ENCODE assay signal across 9 cellular contexts in the genomic region with DNA sequence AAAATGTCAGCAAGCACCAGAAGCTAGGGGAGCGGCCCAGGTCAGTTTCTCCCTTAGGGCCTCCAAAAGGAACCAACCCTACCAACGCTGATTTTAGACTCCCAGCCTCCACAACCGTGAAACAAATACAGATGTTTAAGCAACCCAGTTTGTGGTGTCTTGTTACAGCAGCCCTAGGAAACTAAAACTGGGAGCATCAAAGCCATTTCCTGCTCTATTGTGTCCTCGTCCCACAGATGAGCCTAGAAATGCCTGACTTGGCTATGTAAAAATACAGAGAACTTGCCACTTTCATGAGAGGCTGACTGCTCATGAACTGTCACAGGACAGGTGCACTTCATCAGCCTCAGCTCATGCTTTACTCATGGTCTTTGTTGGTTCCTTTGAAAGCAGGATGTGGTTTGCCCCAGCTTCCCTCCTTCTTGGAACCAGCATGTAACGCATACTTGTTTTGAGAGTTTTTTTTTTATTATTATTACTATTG.
DNase-seq lines count a peak whose midpoint lies in the region; ATAC-seq and TF ChIP-seq lines count a peak whose summit lies in the region.
"Had no signal": no experiment of that assay in that cellular context is flagged by ENCODE, and none has a peak within 500 bp of the region (broad histone marks: within the 10 kb centered on the region; RNA-seq: fewer than 3 reads in every experiment).

No MANE protein-coding gene starts in this region.

- POLR2A ChIA-PET in IMR-90 (lab: Charles Lee; ENCODE audit: unreplicated experiment): interaction anchor here (0.6 to 2.5 kb wide), 4 partner anchors 15 to 549 kb away, joined by 3 to 12 read pairs (median 4); partner anchors contain the start of gene SLC39A10

- peak; percentile 100 for DNase-seq in IMR-90
- peak; percentile 56 to 69 (median 56) for DNase-seq in effector memory CD8-positive, alpha-beta T cell
- peak; percentile 49 for DNase-seq in stimulated activated CD4-positive, alpha-beta T cell treated with anti-CD3 and anti-CD28 coated beads, Interleukin-12 subunit alpha, Interleukin-12 subunit beta, amount 100 ng/mL, for 4 hours
- no peak for DNase-seq in retina
- DNase-seq in gastrocnemius medialis: no peak

- TF ChIP-seq CTCF in DOHH2 (IDR thresholded peaks at IDR 0.05; ENCODE audit: low read depth, low read length, poor library complexity, severe bottlenecking) (no peak), IMR-90 (conservative IDR thresholded peaks at IDR 0.05; ENCODE audit: low read depth, low read length) (no peak), gastrocnemius medialis (IDR thresholded peaks at IDR 0.05 in 4 of 5, conservative IDR thresholded peaks at IDR 0.05 in 1 of 5) (no peak)

- H3K18ac ChIP-seq in IMR-90 (ENCODE audit: low read depth, low read length): peak overlapping the region; percentile 82

- H3K4me3 ChIP-seq in DOHH2 (ENCODE audit: low read length) (peak overlapping the region; percentile 51), IMR-90 (ENCODE audit: insufficient read depth, low read depth, low read length) (no peak overlapping the region), gastrocnemius medialis (no peak overlapping the region)
- H3K4me3 ChIP-seq: SJSA1 had no signal

- H3K9me3 Mint-ChIP-seq in effector memory CD8-positive, alpha-beta T cell: no peaks in the 10 kb centered on the region

- H3K4me2 ChIP-seq in DOHH2 (ENCODE audit: low read length) (peak overlapping the region; percentile 76), IMR-90 (ENCODE audit: low read depth, low read length) (peak overlapping the region; percentile 22)

- H3K36me3 Mint-ChIP-seq in effector memory CD8-positive, alpha-beta T cell (ENCODE audit: insufficient read depth): peaks cover 4% of the 10 kb centered on the region

- H3K27me3 ChIP-seq in DOHH2 (ENCODE audit: control insufficient read depth, low read length) (no peaks in the 10 kb centered on the region), IMR-90 (ENCODE audit: control insufficient read depth, insufficient read depth, low read length) (no peaks in the 10 kb centered on the region), gastrocnemius medialis (no peaks in the 10 kb centered on the region)
- H3K27me3 ChIP-seq: SJSA1 had no signal

- CTCF ChIA-PET in IMR-90 (lab: Yijun Ruan, JAX): interaction anchor here (0.7 to 1.0 kb wide), 3 partner anchors 54 to 728 kb away, joined by 3 to 4 read pairs (median 3); no protein-coding TSS in a partner anchor

- intact Hi-C loops in IMR-90 (cut with micrococcal nuclease) (no loop called here), gastrocnemius medialis (cut with DNase I; ENCODE audit: low total_unique reads) (no loop called here)

- peak overlapping the region; percentile 63 for H3K23ac ChIP-seq in IMR-90 (ENCODE audit: low read depth, low read length)

- peak overlapping the region; percentile 86; the same call in 2 of the 3 replicates for H2BK15ac ChIP-seq in IMR-90 (ENCODE audit: low read depth, low read length)

- H2AK9ac ChIP-seq in IMR-90 (replicated peaks; ENCODE audit: low read depth, low read length, poor library complexity): peak overlapping the region; percentile 59

- no peaks in the 10 kb centered on the region for H4K20me1 ChIP-seq in DOHH2 (ENCODE audit: control insufficient read depth, insufficient read depth, low read depth, low read length)
- no peaks in the 10 kb centered on the region for H4K20me1 ChIP-seq in IMR-90 (ENCODE audit: insufficient read depth, low read length)

- peak; percentile 38; the same call in 1 of the 2 replicates for TF ChIP-seq POLR2A in IMR-90 (IDR thresholded peaks at IDR 0.05; ENCODE audit: low read depth, low read length)
- no peak for TF ChIP-seq POLR2A in gastrocnemius medialis (IDR thresholded peaks at IDR 0.05)

- no peaks in the 10 kb centered on the region for H3K27me3 Mint-ChIP-seq in effector memory CD8-positive, alpha-beta T cell

- H3K9me3 ChIP-seq in DOHH2 (ENCODE audit: control insufficient read depth, insufficient read depth, low read length) (no peaks in the 10 kb centered on the region), IMR-90 (ENCODE audit: control insufficient read depth, insufficient read depth, low read length) (no peaks in the 10 kb centered on the region), gastrocnemius medialis (no peaks in the 10 kb centered on the region)
- H3K9me3 ChIP-seq: SJSA1 had no signal

- no peaks in the 10 kb centered on the region for H3K79me2 ChIP-seq in DOHH2 (ENCODE audit: control insufficient read depth, low read length)

- H3K9me1 ChIP-seq in IMR-90 (ENCODE audit: insufficient read depth, low read length): peaks cover 3% of the 10 kb centered on the region; the same call in 1 of the 2 replicates

- H3K9ac ChIP-seq in IMR-90 (ENCODE audit: low read depth, low read length): peak overlapping the region; percentile 54

- TF ChIP-seq RAD21 in IMR-90 (IDR thresholded peaks at IDR 0.05; ENCODE audit: low read length): peak; percentile 24

- H4K8ac ChIP-seq in IMR-90 (ENCODE audit: low read depth in 2 of 2, low read length in 2 of 2): peak overlapping the region; percentile 82 to 95

- peak overlapping the region; percentile 74 for H3K56ac ChIP-seq in IMR-90 (ENCODE audit: extremely low read depth, insufficient read depth, low read length)

- peak overlapping the region; percentile 100 for H2BK5ac ChIP-seq in IMR-90 (ENCODE audit: low read depth, low read length, poor library complexity, severe bottlenecking)

- BruUV-seq in IMR-90 (replicated peaks; lab: Mats Ljungman, UMichigan): no TSS peak

- H2BK120ac ChIP-seq in IMR-90 (ENCODE audit: low read depth, low read length): peak overlapping the region; percentile 95

- in situ Hi-C loops in IMR-90 (cut with MboI; ENCODE audit: low sequenced_read_pairs) (no loop called here), gastrocnemius medialis (cut with MboI; ENCODE audit: low sequenced_read_pairs in 4 of 4) (no loop called here)

- H3K36me3 ChIP-seq in DOHH2 (ENCODE audit: control insufficient read depth, low read length) (peaks cover 3% of the 10 kb centered on the region; the same call in 1 of the 2 replicates), IMR-90 (ENCODE audit: control insufficient read depth, insufficient read depth, low read length) (no peaks in the 10 kb centered on the region), gastrocnemius medialis (no peaks in the 10 kb centered on the region)
- H3K36me3 ChIP-seq: SJSA1 had no signal

- H3K4me1 Mint-ChIP-seq in effector memory CD8-positive, alpha-beta T cell (ENCODE audit: low read depth in 2 of 2): peaks cover 46 to 53% of the 10 kb centered on the region in 2 donors

- peak overlapping the region; percentile 54; the same call in 1 of the 2 replicates for H2AK5ac ChIP-seq in IMR-90 (ENCODE audit: low read depth, low read length)

- H4K91ac ChIP-seq in IMR-90 (ENCODE audit: insufficient read depth, low read depth, low read length): peak overlapping the region; percentile 91

- H2BK20ac ChIP-seq in IMR-90 (ENCODE audit: low read depth, low read length): peak overlapping the region; percentile 97

- H3K4me1 ChIP-seq in DOHH2 (ENCODE audit: control insufficient read depth, low read length) (peaks cover 57% of the 10 kb centered on the region), IMR-90 (ENCODE audit: control insufficient read depth, insufficient read depth, low read length) (peaks cover 20% of the 10 kb centered on the region), gastrocnemius medialis (no peaks in the 10 kb centered on the region)

- ATAC-seq in GM21423 (IDR thresholded peaks at IDR 0.05; ENCODE audit: unreplicated experiment): peak; percentile 84
- ATAC-seq in IMR-90 (ENCODE audit: low read depth): peak; percentile 53
- peak; percentile 80 to 81 for ATAC-seq in activated CD4-positive, CD25-positive, alpha-beta regulatory T cell treated with anti-CD3 and anti-CD28 coated beads, Interleukin-2, amount 50 U/mL, for 24 hours
- ATAC-seq in effector memory CD8-positive, alpha-beta T cell (replicated peaks): peak; percentile 92
- ATAC-seq in gastrocnemius medialis: no peak

- WGBS in IMR-90 (ENCODE audit: extremely low coverage in 2 of 2, insufficient read length in 1 of 2), 2 experiments: 0% methylated on average over 1 of the region's 5 CpGs; no CpG with 5 or more reads in 1 of the 2 experiments

- H3K14ac ChIP-seq in IMR-90 (replicated peaks; ENCODE audit: low read depth, low read length): peak overlapping the region; percentile 90

- H4K5ac ChIP-seq in IMR-90 (ENCODE audit: low read depth, low read length): peak overlapping the region; percentile 71

- peak overlapping the region; percentile 60 for H2AFZ ChIP-seq in IMR-90 (replicated peaks; ENCODE audit: low read length, poor library complexity)

- H3K27ac ChIP-seq in DOHH2 (ENCODE audit: low read depth, low read length) (peak overlapping the region; percentile 89), IMR-90 (ENCODE audit: insufficient read depth, low read length) (peak overlapping the region; percentile 89), gastrocnemius medialis (no peak overlapping the region)
- H3K27ac ChIP-seq: SJSA1 had no signal

- H3K4ac ChIP-seq in IMR-90 (ENCODE audit: low read depth, low read length): peak overlapping the region; percentile 89

- H3K4me3 Mint-ChIP-seq in effector memory CD8-positive, alpha-beta T cell: peak overlapping the region; percentile 74 to 85

- peak overlapping the region; percentile 66 to 97 for H3K27ac Mint-ChIP-seq in effector memory CD8-positive, alpha-beta T cell

- no peaks in the 10 kb centered on the region for H3K9me2 ChIP-seq in DOHH2 (replicated peaks; ENCODE audit: control insufficient read depth, low read length)

- H3K79me1 ChIP-seq in IMR-90 (ENCODE audit: low read depth in 1 of 2, low read length in 2 of 2): peaks cover 0 to 7% of the 10 kb centered on the region in 2 experiments; a peak in 2 of 4 replicates

- H3F3A ChIP-seq in DOHH2 (ENCODE audit: control insufficient read depth, insufficient read depth): peaks cover 21% of the 10 kb centered on the region

- dilution Hi-C loops in IMR-90 (cut with HindIII; ENCODE audit: low sequenced_read_pairs, unreplicated experiment): no loop called here

TF ChIP-seq in IMR-90, 13 proteins besides CTCF, POLR2A, EP300 and RAD21 (continues in another document):
- TF ChIP-seq USF2 (IDR thresholded peaks at IDR 0.05; ENCODE audit: low read depth, low read length): no peak
- TF ChIP-seq CHD1 (IDR thresholded peaks at IDR 0.05; ENCODE audit: low read depth, low read length): no peak
- TF ChIP-seq NFE2L2 (IDR thresholded peaks at IDR 0.05; ENCODE audit: low read depth, low read length): no peak
- peak; percentile 90 for TF ChIP-seq RCOR1 (IDR thresholded peaks at IDR 0.05; ENCODE audit: insufficient replicate concordance, low read length)
- TF ChIP-seq MAZ (IDR thresholded peaks at IDR 0.05; ENCODE audit: borderline replicate concordance, low read depth, low read length): peak; percentile 33; the same call in 1 of the 2 replicates
- TF ChIP-seq CEBPB (IDR thresholded peaks at IDR 0.05; ENCODE audit: low read depth, low read length): peak; percentile 22; the same call in 1 of the 2 replicates

Comparison
In these comparisons a context has a peak if more than half of its experiments do, and no peak if none do; other contexts are left out.
1. H3K27ac ChIP-seq: peak in DOHH2 (single experiment) and IMR-90 (single experiment); none in gastrocnemius medialis (0 of 4).
2. ATAC-seq: peak in GM21423 (single experiment), IMR-90 (single experiment), activated CD4-positive, CD25-positive, alpha-beta regulatory T cell treated with anti-CD3 and anti-CD28 coated beads, Interleukin-2, amount 50 U/mL, for 24 hours (2 of 2) and effector memory CD8-positive, alpha-beta T cell (single experiment); none in gastrocnemius medialis (0 of 2).
3. DNase-seq: peak in IMR-90 (single experiment), effector memory CD8-positive, alpha-beta T cell (3 of 3) and stimulated activated CD4-positive, alpha-beta T cell treated with anti-CD3 and anti-CD28 coated beads, Interleukin-12 subunit alpha, Interleukin-12 subunit beta, amount 100 ng/mL, for 4 hours (single experiment); none in retina (single experiment) and gastrocnemius medialis (0 of 2).